In genomic region chr2:113111121-113111520, GRCh38 we compare ENCODE assay signal across 29 cellular contexts. TPM values are rescaled to one million over a fixed set of nuclear protein-coding genes. Genes with fewer than 3 reads are reported as not detected.
"Had no signal": no experiment of that assay in that cellular context is flagged by ENCODE, and none has a peak within 500 bp of the region (broad histone marks: within the 10 kb centered on the region; RNA-seq: fewer than 3 reads in every experiment).

No MANE protein-coding gene starts in this region.

- FAIRE-seq: astrocyte, TTC549 had no signal

- H3K4me3 ChIP-seq: SK-N-MC had no signal

- ATAC-seq: activated T-helper 17 cell treated with anti-CD3 and anti-CD28 coated beads, Interleukin-2, amount 50 U/mL, for 72 hours; Panc1; Right ventricle myocardium inferior; T-cell had no signal

- H3K27ac ChIP-seq: SK-N-MC had no signal

- DNase-seq: activated B cell treated with CpG ODN at 0.5 μM for 24 hours; activated CD4-positive, alpha-beta memory T cell treated with anti-CD3 and anti-CD28 coated beads, Interleukin-2, amount 10 ng/mL, durations not matched to agents 7 days and 5 days; activated CD4-positive, alpha-beta T cell treated with anti-CD3 and anti-CD28 coated beads, Interleukin-2, amount 50 U/mL, for 1 hour; activated gamma-delta T cell; activated naive CD4-positive, alpha-beta T cell treated with anti-CD3 and anti-CD28 coated beads for 36 hours; activated T-cell treated with anti-CD3 and anti-CD28 coated beads for 4 hours; activated T-cell treated with anti-CD3 and anti-CD28 coated beads, Interleukin-2, amount 50 U/mL, for 48 hours; amygdala; KG1; NCI-H1092 treated with DMSO at 0.1 percent for 48 hours; NCI-H1417 treated with DMSO at 0.1 percent for 48 hours; NCI-H1694; NCI-H2081; NCI-H446; NCI-H524 treated with DMSO at 0.1 percent for 48 hours; NCI-H748 treated with DMSO at 0.1 percent for 48 hours; RPMI8226; T-helper 2 cell; T1000 had no signal

RNA-seq across cellular contexts. Expression of gene IL1RN, which starts 16.3 kb away (rescaled TPM):
- total RNA-seq: activated B cell treated with CpG ODN at 0.5 μM for 24 hours, astrocyte, MCF 10A, OCI-LY7, T-cell had no signal

RNA-seq across cellular contexts. Expression of gene IL1F10, which starts 43.4 kb away (rescaled TPM):
- total RNA-seq: activated B cell treated with CpG ODN at 0.5 μM for 24 hours; activated CD4-positive, alpha-beta memory T cell treated with anti-CD3 and anti-CD28 coated beads, Interleukin-2, amount 10 ng/mL, durations not matched to agents 7 days and 5 days; activated CD8-positive, alpha-beta memory T cell treated with anti-CD3 and anti-CD28 coated beads for 36 hours; activated naive CD4-positive, alpha-beta T cell treated with anti-CD3 and anti-CD28 coated beads for 36 hours; activated T-helper 17 cell treated with anti-CD3 and anti-CD28 coated beads, Interleukin-2, amount 50 U/mL, for 72 hours; astrocyte; MCF 10A; OCI-LY7; Right ventricle myocardium inferior; T-cell had no signal

RNA-seq across cellular contexts. Expression of gene IL36RN, which starts 52.1 kb away (rescaled TPM):
- total RNA-seq: activated B cell treated with CpG ODN at 0.5 μM for 24 hours; activated CD4-positive, alpha-beta memory T cell treated with anti-CD3 and anti-CD28 coated beads, Interleukin-2, amount 10 ng/mL, durations not matched to agents 7 days and 5 days; activated CD8-positive, alpha-beta memory T cell treated with anti-CD3 and anti-CD28 coated beads for 36 hours; activated naive CD4-positive, alpha-beta T cell treated with anti-CD3 and anti-CD28 coated beads for 36 hours; activated T-helper 17 cell treated with anti-CD3 and anti-CD28 coated beads, Interleukin-2, amount 50 U/mL, for 72 hours; MCF 10A; OCI-LY7; Right ventricle myocardium inferior; T-cell had no signal

RNA-seq across cellular contexts. Expression of gene IL36B, which starts 58.5 kb away (rescaled TPM):
- total RNA-seq: activated B cell treated with CpG ODN at 0.5 μM for 24 hours; activated CD4-positive, alpha-beta memory T cell treated with anti-CD3 and anti-CD28 coated beads, Interleukin-2, amount 10 ng/mL, durations not matched to agents 7 days and 5 days; activated CD8-positive, alpha-beta memory T cell treated with anti-CD3 and anti-CD28 coated beads for 36 hours; activated naive CD4-positive, alpha-beta T cell treated with anti-CD3 and anti-CD28 coated beads for 36 hours; activated T-helper 17 cell treated with anti-CD3 and anti-CD28 coated beads, Interleukin-2, amount 50 U/mL, for 72 hours; astrocyte; MCF 10A; OCI-LY7; Right ventricle myocardium inferior; T-cell had no signal
